1 cellular context compared by ENCODE assay signal in the genomic region with DNA sequence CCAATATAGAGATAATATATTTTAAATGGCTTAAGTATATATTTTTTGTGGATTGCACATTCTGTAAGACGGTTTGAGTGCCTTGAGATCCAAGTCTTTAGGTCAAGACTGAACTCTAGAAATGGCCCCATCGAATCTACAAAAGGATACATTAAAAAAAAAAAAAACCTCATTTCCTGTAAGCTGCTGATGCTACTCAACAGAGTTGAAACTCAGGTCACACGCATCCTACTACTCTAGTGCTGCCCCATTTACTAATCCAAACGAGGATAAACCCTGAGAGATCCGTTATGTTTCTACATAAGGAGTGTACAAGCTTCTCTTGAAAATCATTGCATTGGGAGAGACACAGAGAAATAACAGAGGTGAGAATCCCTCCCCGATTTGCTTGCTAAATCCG.
TF ChIP-seq lines count a peak whose summit lies in the region.

No MANE protein-coding gene starts in this region.

TF ChIP-seq in A549, 52 proteins besides CTCF, POLR2A, EP300 and RAD21 (continued from another document):
- TF ChIP-seq, protein P1, sequence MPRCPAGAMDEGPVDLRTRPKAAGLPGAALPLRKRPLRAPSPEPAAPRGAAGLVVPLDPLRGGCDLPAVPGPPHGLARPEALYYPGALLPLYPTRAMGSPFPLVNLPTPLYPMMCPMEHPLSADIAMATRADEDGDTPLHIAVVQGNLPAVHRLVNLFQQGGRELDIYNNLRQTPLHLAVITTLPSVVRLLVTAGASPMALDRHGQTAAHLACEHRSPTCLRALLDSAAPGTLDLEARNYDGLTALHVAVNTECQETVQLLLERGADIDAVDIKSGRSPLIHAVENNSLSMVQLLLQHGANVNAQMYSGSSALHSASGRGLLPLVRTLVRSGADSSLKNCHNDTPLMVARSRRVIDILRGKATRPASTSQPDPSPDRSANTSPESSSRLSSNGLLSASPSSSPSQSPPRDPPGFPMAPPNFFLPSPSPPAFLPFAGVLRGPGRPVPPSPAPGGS (IDR thresholded peaks at IDR 0.05): no peak
- TF ChIP-seq, protein P2, sequence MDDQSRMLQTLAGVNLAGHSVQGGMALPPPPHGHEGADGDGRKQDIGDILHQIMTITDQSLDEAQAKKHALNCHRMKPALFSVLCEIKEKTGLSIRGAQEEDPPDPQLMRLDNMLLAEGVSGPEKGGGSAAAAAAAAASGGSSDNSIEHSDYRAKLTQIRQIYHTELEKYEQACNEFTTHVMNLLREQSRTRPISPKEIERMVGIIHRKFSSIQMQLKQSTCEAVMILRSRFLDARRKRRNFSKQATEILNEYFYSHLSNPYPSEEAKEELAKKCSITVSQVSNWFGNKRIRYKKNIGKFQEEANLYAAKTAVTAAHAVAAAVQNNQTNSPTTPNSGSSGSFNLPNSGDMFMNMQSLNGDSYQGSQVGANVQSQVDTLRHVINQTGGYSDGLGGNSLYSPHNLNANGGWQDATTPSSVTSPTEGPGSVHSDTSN (IDR thresholded peaks at IDR 0.05): no peak
- no peak for TF ChIP-seq ZC3H11A (IDR thresholded peaks at IDR 0.05)
- no peak for TF ChIP-seq NR3C1 (IDR thresholded peaks at IDR 0.05)
- no peak for TF ChIP-seq NPAS2 (CRISPR knock-in tag; IDR thresholded peaks at IDR 0.05; ENCODE audit: borderline replicate concordance)
- no peak for TF ChIP-seq FOXS1 (CRISPR knock-in tag; IDR thresholded peaks at IDR 0.05)
